Comparison of ENCODE assay signal across 9 cellular contexts in the genomic region with DNA sequence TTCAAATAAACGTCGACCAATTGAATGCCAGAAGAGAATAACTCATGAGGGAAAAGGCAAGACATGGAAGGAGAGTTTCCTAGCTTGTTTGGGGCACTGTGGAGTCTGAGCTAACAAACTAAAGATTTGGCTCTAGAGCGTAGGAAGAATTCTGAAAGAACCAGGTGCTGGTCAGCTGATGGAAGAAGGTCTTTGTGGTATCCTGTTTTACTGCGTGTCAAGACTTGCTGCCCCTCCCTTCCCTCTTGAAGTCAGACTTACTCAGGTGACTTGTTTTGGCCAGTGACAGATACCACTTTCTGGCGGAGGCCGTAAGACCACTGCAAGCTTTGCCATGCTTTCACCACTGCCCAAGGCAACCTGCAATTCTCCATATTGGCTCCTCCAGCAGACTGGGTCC. TPM values are rescaled to one million over a fixed set of nuclear protein-coding genes. Genes with fewer than 3 reads are reported as not detected.
A peak's percentile ranks its signal among the peaks of the same experiment; 100 is the strongest.
DNase-seq lines count a peak whose midpoint lies in the region; ATAC-seq and TF ChIP-seq lines count a peak whose summit lies in the region.
"Had no signal": no experiment of that assay in that cellular context is flagged by ENCODE, and none has a peak within 500 bp of the region (broad histone marks: within the 10 kb centered on the region; RNA-seq: fewer than 3 reads in every experiment).

No MANE protein-coding gene starts in this region.

- CTCF ChIA-PET in activated CD8-positive, alpha-beta memory T cell treated with anti-CD3 and anti-CD28 coated beads, Interleukin-2, amount 10 ng/mL, durations not matched to agents 7 days and 5 days (lab: Charles Lee): interaction anchor here (0.9 to 1.7 kb wide), 10 partner anchors 9 to 441 kb away, joined by 3 to 6 read pairs (median 4); partner anchors contain the start of gene GOLGB1
- CTCF ChIA-PET in activated CD4-positive, alpha-beta memory T cell treated with anti-CD3 and anti-CD28 coated beads for 36 hours (lab: Charles Lee): interaction anchor here (0.6 to 1.5 kb wide), 4 partner anchors 89 to 160 kb away, joined by 3 to 11 read pairs (median 3); partner anchors contain the start of genes GOLGB1 and POLQ

- no peak for DNase-seq in activated CD8-positive, alpha-beta memory T cell treated with anti-CD3 and anti-CD28 coated beads, Interleukin-2, amount 10 ng/mL, durations not matched to agents 7 days and 5 days
- DNase-seq in activated CD8-positive, alpha-beta memory T cell treated with anti-CD3 and anti-CD28 coated beads, Interleukin-2, amount 50 U/mL, for 48 hours: no peak
- no peak for DNase-seq in activated CD4-positive, alpha-beta memory T cell treated with anti-CD3 and anti-CD28 coated beads for 36 hours
- DNase-seq in iPS-NIHi7 (ENCODE audit: extremely low spot score) (peak; percentile 7), stomach (no peak), mesenchymal stem cell (no peak), GM19238 (ENCODE audit: insufficient read length, low spot score) (no peak)
- DNase-seq: SJCRH30 had no signal

- peak overlapping the region; percentile 99 for H3K27ac Mint-ChIP-seq in activated CD8-positive, alpha-beta memory T cell treated with anti-CD3 and anti-CD28 coated beads, Interleukin-2, amount 10 ng/mL, durations not matched to agents 7 days and 5 days
- H3K27ac Mint-ChIP-seq in activated CD4-positive, alpha-beta memory T cell treated with anti-CD3 and anti-CD28 coated beads for 36 hours: peak overlapping the region; percentile 100

- no peak overlapping the region for H2AFZ ChIP-seq in mesenchymal stem cell (ENCODE audit: low read depth, low read length)

- no peak overlapping the region for H2AK5ac ChIP-seq in mesenchymal stem cell (ENCODE audit: low read length, severe bottlenecking)

- ATAC-seq in activated CD8-positive, alpha-beta memory T cell treated with anti-CD3 and anti-CD28 coated beads, Interleukin-2, amount 10 ng/mL, durations not matched to agents 7 days and 5 days: no peak
- no peak for ATAC-seq in activated CD4-positive, CD25-positive, alpha-beta regulatory T cell treated with anti-CD3 and anti-CD28 coated beads, Interleukin-2, amount 50 U/mL, for 24 hours

- H3K36me3 ChIP-seq in stomach: peaks cover 35 to 58% (median 47%) of the 10 kb centered on the region in 4 donors
- H3K36me3 ChIP-seq in mesenchymal stem cell (ENCODE audit: control insufficient read depth in 1 of 2, insufficient read depth in 2 of 2, low read depth in 1 of 2, low read length in 2 of 2): peaks cover 28 to 50% of the 10 kb centered on the region in 2 experiments

- H3K27ac ChIP-seq in stomach: peak overlapping the region in 4 of 5 donors; percentile 71 to 86 (median 78)
- H3K27ac ChIP-seq in mesenchymal stem cell (ENCODE audit: low read length, poor library complexity, severe bottlenecking): no peak overlapping the region
- H3K27ac ChIP-seq: SJCRH30 had no signal

- no peaks in the 10 kb centered on the region for H3K27me3 ChIP-seq in stomach
- H3K27me3 ChIP-seq in mesenchymal stem cell (ENCODE audit: control insufficient read depth in 1 of 2, insufficient read depth in 1 of 2, low read length in 2 of 2): no peaks in the 10 kb centered on the region
- H3K27me3 ChIP-seq: SJCRH30 had no signal

- H3K9ac ChIP-seq in mesenchymal stem cell (ENCODE audit: low read length): no peak overlapping the region

- no peak overlapping the region for H2BK120ac ChIP-seq in mesenchymal stem cell (ENCODE audit: low read depth, low read length)

- H3K4ac ChIP-seq in mesenchymal stem cell (ENCODE audit: low read depth in 1 of 2, low read length in 2 of 2): no peak overlapping the region

- H4K8ac ChIP-seq in mesenchymal stem cell (ENCODE audit: low read length): no peak overlapping the region

- no peak for TF ChIP-seq POLR2A in stomach (IDR thresholded peaks at IDR 0.05)

- no peak overlapping the region for H3K14ac ChIP-seq in mesenchymal stem cell (ENCODE audit: low read length in 2 of 2)

- H3K4me3 ChIP-seq in stomach: no peak overlapping the region
- no peak overlapping the region for H3K4me3 ChIP-seq in mesenchymal stem cell (ENCODE audit: insufficient read depth in 1 of 2, low read depth in 1 of 2, low read length in 2 of 2)
- H3K4me3 ChIP-seq: SJCRH30 had no signal

- H3K18ac ChIP-seq in mesenchymal stem cell (ENCODE audit: low read depth in 1 of 2, low read length in 2 of 2): no peak overlapping the region

- H3K4me3 Mint-ChIP-seq in activated CD8-positive, alpha-beta memory T cell treated with anti-CD3 and anti-CD28 coated beads, Interleukin-2, amount 10 ng/mL, durations not matched to agents 7 days and 5 days: peak overlapping the region; percentile 97
- H3K4me3 Mint-ChIP-seq in activated CD4-positive, alpha-beta memory T cell treated with anti-CD3 and anti-CD28 coated beads for 36 hours: peak overlapping the region; percentile 97

- H3K9me3 ChIP-seq in stomach (no peaks in the 10 kb centered on the region), mesenchymal stem cell (ENCODE audit: control insufficient read depth, low read length) (no peaks in the 10 kb centered on the region)
- H3K9me3 ChIP-seq: SJCRH30 had no signal

- no peak overlapping the region for H2BK12ac ChIP-seq in mesenchymal stem cell (ENCODE audit: low read length in 2 of 2)

- no peak overlapping the region for H3K4me2 ChIP-seq in mesenchymal stem cell (ENCODE audit: low read length, poor library complexity, severe bottlenecking)

- H3K79me1 ChIP-seq in mesenchymal stem cell (replicated peaks; ENCODE audit: low read length, poor library complexity, severe bottlenecking): no peaks in the 10 kb centered on the region

- H3K36me3 Mint-ChIP-seq in activated CD8-positive, alpha-beta memory T cell treated with anti-CD3 and anti-CD28 coated beads, Interleukin-2, amount 10 ng/mL, durations not matched to agents 7 days and 5 days: peaks cover 59% of the 10 kb centered on the region
- peaks cover 51% of the 10 kb centered on the region for H3K36me3 Mint-ChIP-seq in activated CD4-positive, alpha-beta memory T cell treated with anti-CD3 and anti-CD28 coated beads for 36 hours

- no peak overlapping the region for H4K91ac ChIP-seq in mesenchymal stem cell (ENCODE audit: low read length)

- intact Hi-C loops in activated CD4-positive, alpha-beta memory T cell treated with anti-CD3 and anti-CD28 coated beads for 36 hours (cut with micrococcal nuclease): loop anchor here (2.0 to 5.0 kb wide), 6 partner anchors 73 to 1567 kb away; partner anchors contain the start of genes GSK3B and SEC22A
- intact Hi-C loops in stomach (cut with DNase I; ENCODE audit: low total_unique reads): no loop called here

- peaks cover 0 to 15% (median 0%) of the 10 kb centered on the region in 4 donors for H3K4me1 ChIP-seq in stomach
- H3K4me1 ChIP-seq in mesenchymal stem cell (ENCODE audit: control insufficient read depth, insufficient read depth, low read depth, low read length): no peaks in the 10 kb centered on the region

- no peak overlapping the region for H2BK5ac ChIP-seq in mesenchymal stem cell (ENCODE audit: low read depth, low read length, poor library complexity, severe bottlenecking)

- POLR2A ChIA-PET in activated CD4-positive, alpha-beta memory T cell treated with anti-CD3 and anti-CD28 coated beads for 36 hours (lab: Charles Lee): interaction anchor here (0.9 to 2.0 kb wide), 4 partner anchors 16 to 88 kb away, joined by 4 to 6 read pairs (median 5); partner anchors contain the start of gene GOLGB1

- 85 to 91% (median 89%) methylated on average over 6 of the region's 6 CpGs for WGBS in stomach, 5 donors
- WGBS in mesenchymal stem cell: 100% methylated on average over 6 of the region's 6 CpGs

- TF ChIP-seq CTCF in stomach (IDR thresholded peaks at IDR 0.05): no peak

- no peaks in the 10 kb centered on the region for H3K27me3 Mint-ChIP-seq in activated CD8-positive, alpha-beta memory T cell treated with anti-CD3 and anti-CD28 coated beads, Interleukin-2, amount 10 ng/mL, durations not matched to agents 7 days and 5 days
- no peaks in the 10 kb centered on the region for H3K27me3 Mint-ChIP-seq in activated CD4-positive, alpha-beta memory T cell treated with anti-CD3 and anti-CD28 coated beads for 36 hours

- no peak overlapping the region for H2BK15ac ChIP-seq in mesenchymal stem cell (ENCODE audit: low read depth, poor library complexity, severe bottlenecking)

- no peaks in the 10 kb centered on the region for H3K9me3 Mint-ChIP-seq in activated CD8-positive, alpha-beta memory T cell treated with anti-CD3 and anti-CD28 coated beads, Interleukin-2, amount 10 ng/mL, durations not matched to agents 7 days and 5 days (ENCODE audit: low read depth)
- H3K9me3 Mint-ChIP-seq in activated CD4-positive, alpha-beta memory T cell treated with anti-CD3 and anti-CD28 coated beads for 36 hours: peaks cover 2% of the 10 kb centered on the region

- no peak overlapping the region for H3K23ac ChIP-seq in mesenchymal stem cell (ENCODE audit: low read length in 2 of 2)

- TF ChIP-seq EP300 in stomach (IDR thresholded peaks at IDR 0.05): no peak

- peaks cover 47% of the 10 kb centered on the region for H3K4me1 Mint-ChIP-seq in activated CD8-positive, alpha-beta memory T cell treated with anti-CD3 and anti-CD28 coated beads, Interleukin-2, amount 10 ng/mL, durations not matched to agents 7 days and 5 days
- peaks cover 42% of the 10 kb centered on the region for H3K4me1 Mint-ChIP-seq in activated CD4-positive, alpha-beta memory T cell treated with anti-CD3 and anti-CD28 coated beads for 36 hours (ENCODE audit: low read depth)

RNA-seq across cellular contexts. Expression of gene HCLS1, which starts 0.7 kb away (rescaled TPM):
- 100 to 1,000 TPM; 305 to 312 TPM for total RNA-seq in activated CD8-positive, alpha-beta memory T cell treated with anti-CD3 and anti-CD28 coated beads, Interleukin-2, amount 10 ng/mL, durations not matched to agents 7 days and 5 days
- total RNA-seq in activated CD4-positive, alpha-beta memory T cell treated with anti-CD3 and anti-CD28 coated beads for 36 hours: 100 to 1,000 TPM; 249 to 251 TPM
- total RNA-seq in stomach: 100 to 1,000 TPM in 1 of 5 donors, 10 to 100 TPM in 4; 21.8 to 115 (median 44.0) TPM
- 10 to 100 TPM; 13.9 to 24.6 (median 22.3) TPM for polyA plus RNA-seq in stomach
- 0.25 TPM for polyA plus RNA-seq in mesenchymal stem cell (2013, experiment 1 of 2)
- polyA plus RNA-seq in mesenchymal stem cell (2013, experiment 2 of 2): 0.32 TPM
